Comparison of ENCODE assay signal across 8 cellular contexts in the genomic region with DNA sequence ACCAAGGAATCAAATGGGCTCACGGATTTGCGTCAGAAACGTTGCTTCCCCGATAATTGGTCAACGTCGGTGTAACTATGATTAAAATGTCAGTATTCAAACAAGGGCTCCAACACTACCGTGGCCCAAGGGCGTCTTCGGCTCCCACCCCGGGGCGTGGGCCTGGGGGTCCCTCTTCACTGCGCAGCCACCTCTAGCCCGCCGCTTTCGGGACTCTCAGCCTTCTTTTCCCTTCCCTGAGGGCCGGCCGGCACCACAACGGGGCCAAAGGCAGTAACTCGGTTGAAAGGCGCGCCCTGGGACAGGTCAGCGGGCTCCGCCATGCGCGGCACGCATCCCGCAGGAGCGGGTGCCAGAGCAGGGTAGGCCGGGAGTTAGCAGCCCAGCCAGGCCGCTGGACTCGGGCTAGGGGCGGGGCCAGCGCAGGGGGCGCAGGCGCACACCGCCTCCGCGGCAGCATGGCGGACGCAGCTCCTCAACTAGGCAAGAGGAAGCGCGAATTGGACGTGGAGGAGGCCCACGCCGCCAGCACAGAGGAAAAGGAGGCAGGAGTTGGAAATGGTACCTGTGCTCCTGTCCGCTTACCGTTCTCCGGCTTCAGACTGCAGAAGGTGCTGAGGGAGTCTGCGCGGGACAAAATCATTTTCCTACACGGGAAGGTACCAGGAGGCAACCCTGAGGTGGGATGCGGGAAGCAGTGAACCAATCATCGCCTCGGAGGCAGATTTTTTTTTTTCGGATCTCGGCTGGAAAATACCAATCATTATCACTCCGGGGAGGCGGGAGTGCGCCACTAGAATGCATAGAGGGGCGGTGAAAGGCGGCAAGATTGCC. TPM values are rescaled to one million over a fixed set of nuclear protein-coding genes. Genes with fewer than 3 reads are reported as not detected.
DNase-seq lines count a peak whose midpoint lies in the region; ATAC-seq and TF ChIP-seq lines count a peak whose summit lies in the region.

A gene with protein sequence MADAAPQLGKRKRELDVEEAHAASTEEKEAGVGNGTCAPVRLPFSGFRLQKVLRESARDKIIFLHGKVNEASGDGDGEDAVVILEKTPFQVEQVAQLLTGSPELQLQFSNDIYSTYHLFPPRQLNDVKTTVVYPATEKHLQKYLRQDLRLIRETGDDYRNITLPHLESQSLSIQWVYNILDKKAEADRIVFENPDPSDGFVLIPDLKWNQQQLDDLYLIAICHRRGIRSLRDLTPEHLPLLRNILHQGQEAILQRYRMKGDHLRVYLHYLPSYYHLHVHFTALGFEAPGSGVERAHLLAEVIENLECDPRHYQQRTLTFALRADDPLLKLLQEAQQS (plus strand): TSS at position 438 of the 834 bp plus-strand sequence. CDS start 21 bp downstream, at position 459.

- TF ChIP-seq CTCF in right atrium auricular region (IDR thresholded peaks at IDR 0.05) (no peak), vagina (IDR thresholded peaks at IDR 0.05) (no peak)

- H3K27me3 ChIP-seq in right atrium auricular region, result no peaks in the 10 kb centered on the region
- no peaks in the 10 kb centered on the region for H3K27me3 ChIP-seq in vagina

- H3K27ac ChIP-seq in right atrium auricular region (peak within 1 kb of the TSS; percentile 85 to 87), vagina (peak within 1 kb of the TSS; percentile 89)

- intact Hi-C loops in vagina (cut with DNase I), result loop anchor here (10.0 kb wide), 1 partner anchor 111 kb away; no protein-coding TSS in a partner anchor

- peak; percentile 65 for ATAC-seq in GM18499 (IDR thresholded peaks at IDR 0.05; ENCODE audit: insufficient read depth, unreplicated experiment)
- ATAC-seq in HG02885 (IDR thresholded peaks at IDR 0.05; ENCODE audit: poor library complexity, unreplicated experiment), result peak; percentile 88

- TF ChIP-seq POLR2A in vagina (IDR thresholded peaks at IDR 0.05), result peak in 1 of 2 donors; percentile 36

- H3K4me1 ChIP-seq in right atrium auricular region (peaks cover 0 to 15% of the 10 kb centered on the region in 2 donors), vagina (peaks cover 9% of the 10 kb centered on the region)

- H3K4me3 ChIP-seq in right atrium auricular region, result peak within 1 kb of the TSS; percentile 56 to 61
- peak within 1 kb of the TSS; percentile 59 to 76 for H3K4me3 ChIP-seq in vagina

- H3K9me3 ChIP-seq in right atrium auricular region, result no peaks in the 10 kb centered on the region
- H3K9me3 ChIP-seq in vagina, result no peaks in the 10 kb centered on the region

- DNase-seq in NCI-H1694 treated with DMSO at 0.1 percent for 48 hours (lab: John Stamatoyannopoulos, UW), result peak; percentile 63
- peak; percentile 74 to 91 (median 80) for DNase-seq in T-helper 2 cell
- DNase-seq in anterior cingulate cortex (lab: John Stamatoyannopoulos, UW), result peak; percentile 59 to 95 (median 88)
- peak; percentile 89 for DNase-seq in right atrium auricular region (ENCODE audit: low spot score)
- DNase-seq in putamen (ENCODE audit: low spot score), result peak; percentile 91
- DNase-seq in vagina (ENCODE audit: extremely low spot score in 2 of 2), result peak in 1 of 2 donors; percentile 94

- H3K36me3 ChIP-seq in right atrium auricular region (no peaks in the 10 kb centered on the region), vagina (peaks cover 0 to 7% of the 10 kb centered on the region in 2 donors)

RNA-seq across cellular contexts. Expression of the gene that starts here (rescaled TPM):
- total RNA-seq in right atrium auricular region (10 to 100 TPM; 12.1 to 14.1 TPM), vagina (15.5 TPM)
